Comparison of ENCODE assay signal across 8 cellular contexts in genomic region chr2:1742300-1742679, GRCh38. TPM values are rescaled to one million over a fixed set of nuclear protein-coding genes. Genes with fewer than 3 reads are reported as not detected.
DNase-seq lines count a peak whose midpoint lies in the region; ATAC-seq and TF ChIP-seq lines count a peak whose summit lies in the region.

No MANE protein-coding gene starts in this region.

- peaks cover 6% of the 10 kb centered on the region for H3K36me3 Mint-ChIP-seq in mesothelial cell of epicardium

- H3K4me3 ChIP-seq in heart left ventricle, result peak overlapping the region in 11 of 12 donors; percentile 61 to 96 (median 76)
- H3K4me3 ChIP-seq in ectodermal cell (ENCODE audit: insufficient read depth, low read depth, low read length), result peak overlapping the region; percentile 64
- H3K4me3 ChIP-seq in uterus, result peak overlapping the region; percentile 52 to 94

- H3K9me3 ChIP-seq in heart left ventricle (no peaks in the 10 kb centered on the region), ectodermal cell (ENCODE audit: control insufficient read depth, low read length) (no peaks in the 10 kb centered on the region), uterus (no peaks in the 10 kb centered on the region)

- TF ChIP-seq CTCF in heart left ventricle (IDR thresholded peaks at IDR 0.05) (no peak), mesothelial cell of epicardium (IDR thresholded peaks at IDR 0.05; ENCODE audit: unreplicated experiment) (no peak), uterus (IDR thresholded peaks at IDR 0.05) (no peak)

- intact Hi-C loops in heart left ventricle (cut with DNase I), result loop anchor here in 8 of 10 donors (2.0 to 10.0 kb wide), 9 partner anchors 33 to 187 kb away; no protein-coding TSS in a partner anchor
- intact Hi-C loops in Right ventricle myocardium inferior (cut with DNase I), result loop anchor here (2.0 kb wide), 2 partner anchors 21 to 33 kb away; no protein-coding TSS in a partner anchor
- intact Hi-C loops in uterus (cut with DNase I; ENCODE audit: low total_unique reads), result loop anchor here (10.0 kb wide), 3 partner anchors 67 to 147 kb away; no protein-coding TSS in a partner anchor

- H3K27me3 Mint-ChIP-seq in mesothelial cell of epicardium (ENCODE audit: low read depth), result peaks cover 2% of the 10 kb centered on the region

- ATAC-seq in heart left ventricle (no peak), Right ventricle myocardium inferior (no peak), GM19395 (IDR thresholded peaks at IDR 0.05; ENCODE audit: unreplicated experiment) (no peak)

- H3K27ac Mint-ChIP-seq in mesothelial cell of epicardium, result peak overlapping the region; percentile 100

- H3K27ac ChIP-seq in heart left ventricle (peak overlapping the region; percentile 45 to 98 (median 92)), ectodermal cell (ENCODE audit: insufficient read depth, low read depth, low read length, poor library complexity, severe bottlenecking) (peak overlapping the region; percentile 44), uterus (peak overlapping the region; percentile 98 to 99)

- 58 to 81% (median 74%) methylated on average over 13 of the region's 13 CpGs for WGBS in heart left ventricle, 4 donors
- WGBS in ectodermal cell, 2 experiments, result 78 to 83% methylated on average over 13 of the region's 13 CpGs

- TF ChIP-seq POLR2A in heart left ventricle (IDR thresholded peaks at IDR 0.05) (no peak), uterus (IDR thresholded peaks at IDR 0.05) (no peak)

- no peak for DNase-seq in heart left ventricle
- no peak for DNase-seq in Right ventricle myocardium inferior (ENCODE audit: missing footprints)
- DNase-seq in mesothelial cell of epicardium (ENCODE audit: low spot score in 2 of 2, unreplicated experiment in 2 of 2), result no peak
- no peak for DNase-seq in uterus
- no peak for DNase-seq in iPS-NIHi7 (ENCODE audit: extremely low spot score)
- DNase-seq in D341Med (ENCODE audit: low spot score), result no peak

- H3K4me1 ChIP-seq in heart left ventricle, result peaks cover 0 to 70% (median 36%) of the 10 kb centered on the region in 12 donors
- peaks cover 13% of the 10 kb centered on the region for H3K4me1 ChIP-seq in ectodermal cell (ENCODE audit: control insufficient read depth, insufficient read depth, low read length)
- peaks cover 9 to 16% of the 10 kb centered on the region in 2 donors for H3K4me1 ChIP-seq in uterus

- H3K4me1 Mint-ChIP-seq in mesothelial cell of epicardium, result peaks cover 34% of the 10 kb centered on the region

- H3K4me3 Mint-ChIP-seq in mesothelial cell of epicardium, result peak overlapping the region; percentile 99

- no peaks in the 10 kb centered on the region for H3K36me3 ChIP-seq in heart left ventricle
- no peaks in the 10 kb centered on the region for H3K36me3 ChIP-seq in ectodermal cell (ENCODE audit: control insufficient read depth, insufficient read depth, low read length)
- H3K36me3 ChIP-seq in uterus, result no peaks in the 10 kb centered on the region

- H3K9me3 Mint-ChIP-seq in mesothelial cell of epicardium, result no peaks in the 10 kb centered on the region

- H3K27me3 ChIP-seq in heart left ventricle (peaks cover 0 to 16% (median 0%) of the 10 kb centered on the region in 9 donors), ectodermal cell (ENCODE audit: control insufficient read depth, insufficient read depth, low read length, poor library complexity, severe bottlenecking) (peaks cover 25% of the 10 kb centered on the region), uterus (no peaks in the 10 kb centered on the region)

RNA-seq across cellular contexts. Expression of gene PXDN, which starts 2.0 kb away (rescaled TPM):
- 10 to 100 TPM; 13.9 to 83.7 (median 28.3) TPM for total RNA-seq in heart left ventricle
- polyA plus RNA-seq in heart left ventricle, result 10 to 100 TPM in 1 of 2 donors, 1 to 10 TPM in 1; 5.9 to 28.2 TPM
- 19.7 TPM for total RNA-seq in Right ventricle myocardium inferior
- polyA plus RNA-seq in ectodermal cell (2013, experiment 1 of 4), result 116 TPM
- polyA plus RNA-seq in ectodermal cell (2013, experiment 2 of 4), result 147 TPM
- 89.5 TPM for polyA plus RNA-seq in ectodermal cell (2013, experiment 3 of 4)
- polyA plus RNA-seq in ectodermal cell (2013, experiment 4 of 4), result 110 TPM
- 274 to 292 TPM (median 277 TPM) in 3 replicates for total RNA-seq in mesothelial cell of epicardium
- 100 to 1,000 TPM in 1 of 4 donors, 10 to 100 TPM in 3; 26.6 to 254 (median 59.8) TPM for total RNA-seq in uterus

Comparison
In these comparisons a context has a peak if more than half of its experiments do, and no peak if none do; other contexts are left out.
1. H3K27ac ChIP-seq: peak in every context shown above with its lines; median percentile 98 in uterus; 92 in heart left ventricle; 44 in ectodermal cell.